20 cellular contexts compared by ENCODE assay signal in genomic region chr18:45639424-45639823, GRCh38. TPM values are rescaled to one million over a fixed set of nuclear protein-coding genes. Genes with fewer than 3 reads are reported as not detected.
A peak's percentile ranks its signal among the peaks of the same experiment; 100 is the strongest.
DNase-seq lines count a peak whose midpoint lies in the region; ATAC-seq and TF ChIP-seq lines count a peak whose summit lies in the region.
"Had no signal": no experiment of that assay in that cellular context is flagged by ENCODE, and none has a peak within 500 bp of the region (broad histone marks: within the 10 kb centered on the region; RNA-seq: fewer than 3 reads in every experiment).

No MANE protein-coding gene starts in this region.

- in situ Hi-C loops in ACHN (cut with HindIII; ENCODE audit: low pct_ligation_motif_present, low pct_unique_long_range_greater_than_20kb, low sequenced_read_pairs): no loop called here
- in situ Hi-C loops in gastrocnemius medialis (cut with MboI; ENCODE audit: low sequenced_read_pairs in 4 of 4): loop anchor here in 1 of 4 donors (25.0 kb wide), 1 partner anchor 98 kb away; no protein-coding TSS in a partner anchor

- peak; percentile 88 for DNase-seq in ACHN
- no peak for DNase-seq in coronary artery (ENCODE audit: low spot score)
- peak; percentile 87 for DNase-seq in kidney epithelial cell (ENCODE audit: low read depth)
- DNase-seq in suprapubic skin (ENCODE audit: low spot score in 2 of 2): peak in 1 of 2 donors; percentile 36
- no peak for DNase-seq in gastrocnemius medialis
- no peak for DNase-seq in activated CD4-positive, alpha-beta T cell treated with anti-CD3 and anti-CD28 coated beads for 4 hours
- DNase-seq: CD8-positive, alpha-beta T cell; DMS79; H7; KG1; NCI-H1048; NCI-H1436 treated with DMSO at 0.1 percent for 48 hours; NCI-H2081; NCI-H510A; Right ventricle myocardium superior had no signal

- ATAC-seq in GM19395 (IDR thresholded peaks at IDR 0.05; ENCODE audit: unreplicated experiment) (no peak), HG03354 (IDR thresholded peaks at IDR 0.05; ENCODE audit: poor library complexity, severe bottlenecking, unreplicated experiment) (no peak), gastrocnemius medialis (no peak)
- ATAC-seq: CD8-positive, alpha-beta T cell had no signal

- WGBS in suprapubic skin: 95% methylated on average over 7 of the region's 7 CpGs

- H3K4me1 ChIP-seq in suprapubic skin: peaks cover 35% of the 10 kb centered on the region
- peaks cover 0 to 15% of the 10 kb centered on the region in 2 donors for H3K4me1 ChIP-seq in gastrocnemius medialis
- H3K4me1 ChIP-seq: BLaER1 had no signal

- intact Hi-C loops in gastrocnemius medialis (cut with DNase I; ENCODE audit: low total_unique reads): no loop called here

- TF ChIP-seq POLR2A in suprapubic skin (IDR thresholded peaks at IDR 0.05): no peak
- no peak for TF ChIP-seq POLR2A in gastrocnemius medialis (IDR thresholded peaks at IDR 0.05)

- H3K27ac ChIP-seq in coronary artery: peak overlapping the region; percentile 82 to 86
- peak overlapping the region; percentile 65 for H3K27ac ChIP-seq in suprapubic skin
- no peak overlapping the region for H3K27ac ChIP-seq in gastrocnemius medialis
- H3K27ac ChIP-seq: 22Rv1, BLaER1 had no signal

- no peak for TF ChIP-seq EP300 in suprapubic skin (IDR thresholded peaks at IDR 0.05)

- H3K36me3 ChIP-seq in kidney epithelial cell (ENCODE audit: control insufficient read depth, insufficient read depth, low read length): no peaks in the 10 kb centered on the region
- no peaks in the 10 kb centered on the region for H3K36me3 ChIP-seq in suprapubic skin
- H3K36me3 ChIP-seq in gastrocnemius medialis: no peaks in the 10 kb centered on the region
- H3K36me3 ChIP-seq: BLaER1 had no signal

- H3K9me3 ChIP-seq in suprapubic skin (no peaks in the 10 kb centered on the region), gastrocnemius medialis (no peaks in the 10 kb centered on the region)
- H3K9me3 ChIP-seq: BLaER1 had no signal

- H3K4me3 ChIP-seq in coronary artery (no peak overlapping the region), kidney epithelial cell (ENCODE audit: low read depth, low read length) (no peak overlapping the region), suprapubic skin (no peak overlapping the region), gastrocnemius medialis (no peak overlapping the region)
- H3K4me3 ChIP-seq: BLaER1 had no signal

- TF ChIP-seq CTCF in coronary artery (IDR thresholded peaks at IDR 0.05): no peak
- no peak for TF ChIP-seq CTCF in kidney epithelial cell (IDR thresholded peaks at IDR 0.05; ENCODE audit: insufficient read depth, low read length, poor library complexity, severe bottlenecking)
- TF ChIP-seq CTCF in suprapubic skin (IDR thresholded peaks at IDR 0.05): no peak
- no peak for TF ChIP-seq CTCF in gastrocnemius medialis (IDR thresholded peaks at IDR 0.05 in 4 of 5, conservative IDR thresholded peaks at IDR 0.05 in 1 of 5)

- H3K27me3 ChIP-seq in kidney epithelial cell (ENCODE audit: control insufficient read depth, insufficient read depth, low read length) (no peaks in the 10 kb centered on the region), suprapubic skin (no peaks in the 10 kb centered on the region), gastrocnemius medialis (no peaks in the 10 kb centered on the region)
- H3K27me3 ChIP-seq: BLaER1 had no signal

RNA-seq across cellular contexts. Expression of gene SLC14A2, which starts 24.1 kb away (rescaled TPM):
- total RNA-seq in kidney epithelial cell (not detected in 2 replicates), suprapubic skin (under 1 TPM in 1 of 4 donors, not detected in 3; 0.31 TPM), gastrocnemius medialis (under 1 TPM in 1 of 4 donors, not detected in 3; 0.36 TPM)
- total RNA-seq: CD8-positive, alpha-beta T cell; H7; MCF 10A; Right ventricle myocardium superior had no signal

Comparison
In these comparisons a context has a peak if more than half of its experiments do, and no peak if none do; other contexts are left out.
1. DNase-seq: peak in ACHN (single experiment) and kidney epithelial cell (single experiment); none in coronary artery (single experiment), gastrocnemius medialis (0 of 2) and activated CD4-positive, alpha-beta T cell treated with anti-CD3 and anti-CD28 coated beads for 4 hours (0 of 2).
2. H3K27ac ChIP-seq: peak in coronary artery (2 of 2) and suprapubic skin (single experiment); none in gastrocnemius medialis (0 of 4).